16 cellular contexts compared by ENCODE assay signal in genomic region chr17:44184212-44184810, GRCh38. TPM values are rescaled to one million over a fixed set of nuclear protein-coding genes. Genes with fewer than 3 reads are reported as not detected.
A peak's percentile ranks its signal among the peaks of the same experiment; 100 is the strongest.
DNase-seq lines count a peak whose midpoint lies in the region; ATAC-seq and TF ChIP-seq lines count a peak whose summit lies in the region.
"Had no signal": no experiment of that assay in that cellular context is flagged by ENCODE, and none has a peak within 500 bp of the region (broad histone marks: within the 10 kb centered on the region; RNA-seq: fewer than 3 reads in every experiment).

No MANE protein-coding gene starts in this region.

- H3K9me3 ChIP-seq in right cardiac atrium (ENCODE audit: control insufficient read depth, low read length) (no peaks in the 10 kb centered on the region), PC-3 (ENCODE audit: low read length) (no peaks in the 10 kb centered on the region), testis (no peaks in the 10 kb centered on the region)
- H3K9me3 ChIP-seq: ovary had no signal

- no peak for ATAC-seq in right cardiac atrium
- no peak for ATAC-seq in Right ventricle myocardium inferior
- ATAC-seq in PC-3, result no peak
- no peak for ATAC-seq in central memory CD8-positive, alpha-beta T cell (replicated peaks; ENCODE audit: extremely low read depth, poor library complexity, severe bottlenecking)
- ATAC-seq: SK-N-SH treated with all-trans-retinoic acid at 6 μM for 48 hours; stimulated activated naive CD8-positive, alpha-beta T cell treated with anti-CD3 and anti-CD28 coated beads, Interleukin-15, Interleukin-2, amounts not matched to agents 100 U/mL and 50 U/mL, for 24 hours had no signal

- H3K4me1 Mint-ChIP-seq in central memory CD8-positive, alpha-beta T cell, result peaks cover 45% of the 10 kb centered on the region
- peaks cover 20% of the 10 kb centered on the region for H3K4me1 Mint-ChIP-seq in type B pancreatic cell (ENCODE audit: unreplicated experiment)

- H3F3A ChIP-seq in PC-3 (ENCODE audit: low read length, unreplicated experiment), result no peaks in the 10 kb centered on the region

- H3K4me3 ChIP-seq in right cardiac atrium (ENCODE audit: low read length), result no peak overlapping the region
- H3K4me3 ChIP-seq in PC-3 (ENCODE audit: low read length), result no peak overlapping the region
- H3K4me3 ChIP-seq in testis, result no peak overlapping the region
- H3K4me3 ChIP-seq: ovary had no signal

- H3K36me3 Mint-ChIP-seq in central memory CD8-positive, alpha-beta T cell (ENCODE audit: insufficient read depth), result peaks cover 28% of the 10 kb centered on the region
- peaks cover 14% of the 10 kb centered on the region for H3K36me3 Mint-ChIP-seq in type B pancreatic cell

- H3K27me3 Mint-ChIP-seq in central memory CD8-positive, alpha-beta T cell, result no peaks in the 10 kb centered on the region
- no peaks in the 10 kb centered on the region for H3K27me3 Mint-ChIP-seq in type B pancreatic cell

- H3K36me3 ChIP-seq in PC-3 (ENCODE audit: low read depth, low read length) (peaks cover 15% of the 10 kb centered on the region; the same call in 1 of the 2 replicates), testis (ENCODE audit: low read depth, missing control alignments) (no peaks in the 10 kb centered on the region)
- H3K36me3 ChIP-seq: ovary had no signal

- H3K4me3 Mint-ChIP-seq in central memory CD8-positive, alpha-beta T cell, result no peak overlapping the region
- H3K4me3 Mint-ChIP-seq in type B pancreatic cell, result peak overlapping the region; percentile 45

- H3K27ac Mint-ChIP-seq in central memory CD8-positive, alpha-beta T cell (ENCODE audit: low read depth), result peak overlapping the region; percentile 62
- no peak overlapping the region for H3K27ac Mint-ChIP-seq in type B pancreatic cell

- POLR2A ChIA-PET in PC-3 (lab: Charles Lee; ENCODE audit: unreplicated experiment), result no interaction called here

- H3K9me3 Mint-ChIP-seq in central memory CD8-positive, alpha-beta T cell, result no peaks in the 10 kb centered on the region
- no peaks in the 10 kb centered on the region for H3K9me3 Mint-ChIP-seq in type B pancreatic cell

- intact Hi-C loops in right cardiac atrium (cut with DNase I) (no loop called here), Right ventricle myocardium inferior (cut with DNase I) (no loop called here), PC-3 (cut with micrococcal nuclease) (loop anchor here (10.0 kb wide), 1 partner anchor 110 kb away; the partner anchor contains the start of gene G6PC3), testis (cut with DNase I; ENCODE audit: low total_unique reads) (no loop called here)

- H3K9ac ChIP-seq in PC-3 (ENCODE audit: low read length), result no peak overlapping the region

- no peaks in the 10 kb centered on the region for H3K9me2 ChIP-seq in PC-3 (replicated peaks; ENCODE audit: low read length)

- no peaks in the 10 kb centered on the region for H4K20me1 ChIP-seq in PC-3 (ENCODE audit: low read length)

- TF ChIP-seq POLR2A in testis (IDR thresholded peaks at IDR 0.05), result no peak

- 86% methylated on average over 8 of the region's 8 CpGs for WGBS in right cardiac atrium
- 82 to 91% methylated on average over 8 of the region's 8 CpGs for WGBS in testis, 2 donors

- TF ChIP-seq CTCF in PC-3 (conservative IDR thresholded peaks at IDR 0.05; ENCODE audit: low read depth, low read length), result no peak
- TF ChIP-seq CTCF in type B pancreatic cell (conservative IDR thresholded peaks at IDR 0.05), result no peak
- no peak for TF ChIP-seq CTCF in testis (IDR thresholded peaks at IDR 0.05)

- CTCF ChIA-PET in PC-3 (lab: Charles Lee), result interaction anchor here (0.5 to 1.3 kb wide), 3 partner anchors 16 to 44 kb away, joined by 3 to 8 read pairs (median 4); no protein-coding TSS in a partner anchor

- H3K4me1 ChIP-seq in right cardiac atrium (ENCODE audit: control insufficient read depth, insufficient read depth, low read length), result no peaks in the 10 kb centered on the region
- H3K4me1 ChIP-seq in PC-3 (ENCODE audit: insufficient read depth, low read length), result peaks cover 18% of the 10 kb centered on the region
- peaks cover 34% of the 10 kb centered on the region for H3K4me1 ChIP-seq in testis

- no TSS peak for BruUV-seq in PC-3 (replicated peaks; lab: Mats Ljungman, UMichigan)

- peak overlapping the region; percentile 4 for H3K27ac ChIP-seq in right cardiac atrium (ENCODE audit: low read length)
- H3K27ac ChIP-seq in PC-3 (ENCODE audit: low read length), result no peak overlapping the region
- peak overlapping the region in 1 of 2 donors; percentile 36 for H3K27ac ChIP-seq in testis
- H3K27ac ChIP-seq: HL-60, ovary had no signal

- DNase-seq in right cardiac atrium, result no peak
- no peak for DNase-seq in Right ventricle myocardium inferior (ENCODE audit: missing footprints)
- no peak for DNase-seq in PC-3
- no peak for DNase-seq in central memory CD8-positive, alpha-beta T cell (ENCODE audit: low spot score in 2 of 2)
- DNase-seq in type B pancreatic cell (ENCODE audit: extremely low spot score, unreplicated experiment), result no peak
- no peak for DNase-seq in testis
- no peak for DNase-seq in NCI-H2107 (lab: John Stamatoyannopoulos, UW)
- DNase-seq in NCI-H446 (lab: John Stamatoyannopoulos, UW), result no peak
- DNase-seq: activated naive CD4-positive, alpha-beta T cell treated with anti-CD3 and anti-CD28 coated beads, Interleukin-2, amount 50 U/mL, for 16 hours; effector CD4-positive, alpha-beta T cell; NCI-H446 treated with DMSO at 0.1 percent for 48 hours; ovary; stimulated activated naive CD8-positive, alpha-beta T cell treated with anti-CD3 and anti-CD28 coated beads, Interleukin-15, Interleukin-2, amounts not matched to agents 100 U/mL and 50 U/mL, for 24 hours had no signal

- H3K79me2 ChIP-seq in PC-3 (ENCODE audit: low read length), result peaks cover 71% of the 10 kb centered on the region

- peak overlapping the region; percentile 81; the same call in 1 of the 2 replicates for H3K4me2 ChIP-seq in PC-3 (ENCODE audit: low read length)

- no peaks in the 10 kb centered on the region for H3K27me3 ChIP-seq in right cardiac atrium (ENCODE audit: control insufficient read depth, insufficient read depth)
- no peaks in the 10 kb centered on the region for H3K27me3 ChIP-seq in PC-3 (ENCODE audit: low read length)
- H3K27me3 ChIP-seq in testis, result no peaks in the 10 kb centered on the region
- H3K27me3 ChIP-seq: ovary had no signal

- no peak overlapping the region for H2AFZ ChIP-seq in PC-3 (ENCODE audit: low read length)

RNA-seq across cellular contexts. Expression of gene TMUB2, which starts 2.5 kb away (rescaled TPM):
- total RNA-seq in right cardiac atrium (10 to 100 TPM; 23.5 to 27.6 (median 26.6) TPM), Right ventricle myocardium inferior (20.8 TPM), PC-3 (2014; rRNA removed) (38.3 and 43.4 TPM in 2 replicates), type B pancreatic cell (ENCODE audit: low replicate concordance) (39.5 and 40.0 TPM in 2 replicates), testis (10 to 100 TPM; 60.0 to 63.1 TPM)
- polyA plus RNA-seq in right cardiac atrium (26.3 TPM), testis (ENCODE audit: insufficient read depth, low read depth, low replicate concordance) (76.7 TPM)

RNA-seq across cellular contexts. Expression of gene ASB16, which starts 13.8 kb away (rescaled TPM):
- total RNA-seq in right cardiac atrium (10 to 100 TPM in 2 of 4 donors, 1 to 10 TPM in 2; 5.3 to 11.3 (median 9.7) TPM), Right ventricle myocardium inferior (14.5 TPM), PC-3 (2014; rRNA removed) (0.35 and 0.51 TPM in 2 replicates), type B pancreatic cell (ENCODE audit: low replicate concordance) (0.68 TPM in 1 of 2 replicates, not detected in the other), testis (1 to 10 TPM; 2.5 to 5.7 TPM)
- polyA plus RNA-seq in right cardiac atrium (5.4 TPM), testis (ENCODE audit: insufficient read depth, low read depth, low replicate concordance) (0.86 TPM)
- total RNA-seq: LHCN-M2 had no signal

RNA-seq across cellular contexts. Expression of gene ATXN7L3, which starts 15.4 kb away (rescaled TPM):
- total RNA-seq in right cardiac atrium, result 10 to 100 TPM; 37.5 to 52.7 (median 41.2) TPM
- polyA plus RNA-seq in right cardiac atrium, result 31.0 TPM
- 40.8 TPM for total RNA-seq in Right ventricle myocardium inferior
- total RNA-seq in PC-3 (2014; rRNA removed), result 73.9 and 78.3 TPM in 2 replicates
- total RNA-seq in type B pancreatic cell (ENCODE audit: low replicate concordance), result 96.7 and 111 TPM in 2 replicates
- total RNA-seq in testis, result 100 to 1,000 TPM; 100 to 101 TPM
- 76.5 TPM for polyA plus RNA-seq in testis (ENCODE audit: insufficient read depth, low read depth, low replicate concordance)

RNA-seq across cellular contexts. Expression of gene UBTF, which starts 35.2 kb away (rescaled TPM):
- 10 to 100 TPM; 36.7 to 63.4 (median 58.6) TPM for total RNA-seq in right cardiac atrium
- polyA plus RNA-seq in right cardiac atrium, result 43.5 TPM
- total RNA-seq in Right ventricle myocardium inferior, result 57.5 TPM
- total RNA-seq in PC-3 (2014; rRNA removed), result 139 and 183 TPM in 2 replicates
- 85.7 and 101 TPM in 2 replicates for total RNA-seq in type B pancreatic cell (ENCODE audit: low replicate concordance)
- 10 to 100 TPM; 69.6 to 78.7 TPM for total RNA-seq in testis
- 54.2 TPM for polyA plus RNA-seq in testis (ENCODE audit: insufficient read depth, low read depth, low replicate concordance)

RNA-seq across cellular contexts. Expression of gene HROB, which starts 42.6 kb away (rescaled TPM):
- total RNA-seq in right cardiac atrium (1 to 10 TPM in 1 of 4 donors, under 1 TPM in 3; 0.47 to 1.4 (median 0.76) TPM), Right ventricle myocardium inferior (2.0 TPM), PC-3 (2014; rRNA removed) (13.5 and 14.3 TPM in 2 replicates), type B pancreatic cell (ENCODE audit: low replicate concordance) (5.4 and 10.6 TPM in 2 replicates), testis (10 to 100 TPM; 20.0 to 20.2 TPM)
- polyA plus RNA-seq in right cardiac atrium (0.38 TPM), testis (ENCODE audit: insufficient read depth, low read depth, low replicate concordance) (22.7 TPM)
